Comparison of ENCODE assay signal across 32 cellular contexts in the genomic region with DNA sequence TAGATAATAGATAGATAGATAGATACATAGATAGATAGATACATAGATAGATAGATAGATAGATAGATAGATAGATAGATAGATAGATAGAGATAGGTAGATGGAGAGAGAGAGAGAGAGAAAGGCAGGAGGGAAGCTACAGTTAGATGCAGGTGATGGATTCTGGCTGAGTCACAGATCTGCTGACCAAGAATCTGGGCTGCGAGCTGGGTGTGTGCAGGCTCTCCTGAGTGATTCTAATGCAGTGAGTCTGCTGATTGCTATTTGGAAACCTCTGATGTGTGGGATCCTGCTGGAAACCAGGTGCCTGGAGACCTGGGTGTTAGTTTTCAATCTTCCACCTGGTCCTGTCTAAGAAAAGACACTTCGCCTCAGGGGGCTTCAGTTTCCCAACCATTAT.
"Had no signal": no experiment of that assay in that cellular context is flagged by ENCODE, and none has a peak within 500 bp of the region (broad histone marks: within the 10 kb centered on the region; RNA-seq: fewer than 3 reads in every experiment).

No MANE protein-coding gene starts in this region.

- H3K27ac ChIP-seq: adrenal gland, body of pancreas, cardiac muscle cell, esophagus squamous epithelium, neutrophil, pancreas, prostate gland, skin epidermis, thyroid gland, upper lobe of left lung, vagina had no signal

- H3K36me3 ChIP-seq: adrenal gland, cardiac muscle cell, esophagus squamous epithelium, neutrophil, pancreas, prostate gland, thyroid gland, upper lobe of left lung, vagina had no signal

- H3K9me3 ChIP-seq: adrenal gland, body of pancreas, esophagus squamous epithelium, neutrophil, pancreas, prostate gland, thyroid gland, upper lobe of left lung, vagina had no signal

- H3K27me3 ChIP-seq: body of pancreas, cardiac muscle cell, neutrophil, thyroid gland, upper lobe of left lung, vagina had no signal

- H3K4me3 ChIP-seq: adrenal gland, body of pancreas, cardiac muscle cell, esophagus squamous epithelium, pancreas, prostate gland, skin epidermis, thyroid gland, upper lobe of left lung, vagina had no signal

- DNase-seq: activated B cell treated with CpG ODN at 0.5 μM for 24 hours; activated CD4-positive, alpha-beta T cell treated with anti-CD3 and anti-CD28 coated beads, Interleukin-2, amount 50 U/mL, for 1 hour; activated CD8-positive, alpha-beta memory T cell treated with anti-CD3 and anti-CD28 coated beads, Interleukin-2, amount 10 ng/mL, durations not matched to agents 7 days and 5 days; activated CD8-positive, alpha-beta T cell treated with anti-CD3 and anti-CD28 coated beads for 36 hours; activated naive CD4-positive, alpha-beta T cell treated with anti-CD3 and anti-CD28 coated beads for 36 hours; activated naive CD8-positive, alpha-beta T cell treated with anti-CD3 and anti-CD28 coated beads for 36 hours; activated T-cell treated with anti-CD3 and anti-CD28 coated beads for 4 hours; activated T-cell treated with anti-CD3 and anti-CD28 coated beads, Interleukin-2, amount 50 U/mL, for 72 hours; aorta; body of pancreas; effector CD4-positive, alpha-beta T cell; esophagus squamous epithelium; left cardiac atrium; mammary epithelial cell; naive B cell; nephron progenitor cell; pancreas; retina; stimulated activated CD4-positive, alpha-beta T cell treated with anti-CD3 and anti-CD28 coated beads, Interleukin-12 subunit alpha, Interleukin-12 subunit beta, amount 100 ng/mL, for 4 hours; stimulated activated CD4-positive, alpha-beta T cell treated with anti-CD3 and anti-CD28 coated beads, Interleukin-4, amount 100 ng/mL, for 24 hours; stimulated activated naive CD8-positive, alpha-beta T cell treated with anti-CD3 and anti-CD28 coated beads, Interleukin-15, amount 100 ng/mL, for 72 hours; substantia nigra; T-cell; thyroid gland; upper lobe of left lung had no signal

- FAIRE-seq: islet of Langerhans had no signal

- H3K4me1 ChIP-seq: adrenal gland, body of pancreas, esophagus squamous epithelium, pancreas, prostate gland, thyroid gland, upper lobe of left lung, vagina had no signal
